In genomic region chr19:43784251-43784980, GRCh38 we compare ENCODE assay signal across 1 cellular context.
TF ChIP-seq lines count a peak whose summit lies in the region.

No MANE protein-coding gene starts in this region.

TF ChIP-seq in GM23338, 12 proteins besides CTCF, POLR2A, EP300 and RAD21 (continued from another document):
- no peak for TF ChIP-seq REST (IDR thresholded peaks at IDR 0.05; ENCODE audit: unreplicated experiment)
- TF ChIP-seq EZH2 (IDR thresholded peaks at IDR 0.05; ENCODE audit: low read depth, unreplicated experiment), result no peak
- no peak for TF ChIP-seq ZNF114 (CRISPR knock-in tag; IDR thresholded peaks at IDR 0.05)
